In the genomic region with DNA sequence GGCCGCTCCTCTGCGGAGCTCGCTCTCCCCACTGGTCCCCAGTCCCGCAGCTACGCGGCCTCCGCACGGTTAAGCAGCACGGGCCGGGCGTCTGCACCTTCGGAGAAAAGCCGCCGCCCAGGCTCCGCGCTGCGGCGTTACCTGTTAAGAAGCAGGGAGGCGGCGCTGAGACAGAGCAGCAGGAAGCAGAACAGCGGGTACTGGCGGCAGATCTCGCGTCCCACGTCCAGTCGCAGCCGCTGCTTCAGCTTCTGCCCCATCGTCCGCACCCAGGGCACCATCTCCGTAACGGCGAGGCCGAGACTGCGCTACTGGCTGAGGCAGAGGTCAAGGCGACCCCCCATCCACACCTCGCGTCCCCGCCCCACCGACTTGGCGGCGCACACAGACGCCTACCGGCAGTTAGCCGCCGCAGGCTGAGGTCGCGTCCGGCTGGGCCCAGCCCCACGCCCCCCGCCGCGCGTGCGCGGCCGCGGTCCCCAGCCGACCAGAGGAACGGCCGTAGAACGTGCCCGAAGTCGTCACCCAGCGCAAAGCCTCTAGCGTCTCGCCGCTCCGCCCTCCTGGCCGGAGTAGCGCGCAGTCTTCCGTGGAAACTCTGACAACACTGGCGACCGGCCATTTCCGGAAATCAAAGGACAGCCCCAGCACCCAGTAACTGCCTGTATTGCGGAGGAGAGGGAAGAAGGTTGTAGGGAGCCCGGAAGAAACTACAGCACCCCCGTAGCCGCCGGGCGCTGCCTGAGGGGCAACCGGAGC, we compare ENCODE assay signal across 1 cellular context.
A peak's percentile ranks its signal among the peaks of the same experiment; 100 is the strongest.
TF ChIP-seq lines count a peak whose summit lies in the region.

A gene with protein sequence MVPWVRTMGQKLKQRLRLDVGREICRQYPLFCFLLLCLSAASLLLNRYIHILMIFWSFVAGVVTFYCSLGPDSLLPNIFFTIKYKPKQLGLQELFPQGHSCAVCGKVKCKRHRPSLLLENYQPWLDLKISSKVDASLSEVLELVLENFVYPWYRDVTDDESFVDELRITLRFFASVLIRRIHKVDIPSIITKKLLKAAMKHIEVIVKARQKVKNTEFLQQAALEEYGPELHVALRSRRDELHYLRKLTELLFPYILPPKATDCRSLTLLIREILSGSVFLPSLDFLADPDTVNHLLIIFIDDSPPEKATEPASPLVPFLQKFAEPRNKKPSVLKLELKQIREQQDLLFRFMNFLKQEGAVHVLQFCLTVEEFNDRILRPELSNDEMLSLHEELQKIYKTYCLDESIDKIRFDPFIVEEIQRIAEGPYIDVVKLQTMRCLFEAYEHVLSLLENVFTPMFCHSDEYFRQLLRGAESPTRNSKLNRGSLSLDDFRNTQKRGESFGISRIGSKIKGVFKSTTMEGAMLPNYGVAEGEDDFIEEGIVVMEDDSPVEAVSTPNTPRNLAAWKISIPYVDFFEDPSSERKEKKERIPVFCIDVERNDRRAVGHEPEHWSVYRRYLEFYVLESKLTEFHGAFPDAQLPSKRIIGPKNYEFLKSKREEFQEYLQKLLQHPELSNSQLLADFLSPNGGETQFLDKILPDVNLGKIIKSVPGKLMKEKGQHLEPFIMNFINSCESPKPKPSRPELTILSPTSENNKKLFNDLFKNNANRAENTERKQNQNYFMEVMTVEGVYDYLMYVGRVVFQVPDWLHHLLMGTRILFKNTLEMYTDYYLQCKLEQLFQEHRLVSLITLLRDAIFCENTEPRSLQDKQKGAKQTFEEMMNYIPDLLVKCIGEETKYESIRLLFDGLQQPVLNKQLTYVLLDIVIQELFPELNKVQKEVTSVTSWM (minus strand): TSS at position 421 of the 759 bp plus-strand sequence. CDS start 140 bp downstream, at position 281.

TF ChIP-seq in WTC11, 78 proteins besides CTCF, POLR2A, EP300 and RAD21 (continued from another document and continues in another):
- TF ChIP-seq, protein P1, sequence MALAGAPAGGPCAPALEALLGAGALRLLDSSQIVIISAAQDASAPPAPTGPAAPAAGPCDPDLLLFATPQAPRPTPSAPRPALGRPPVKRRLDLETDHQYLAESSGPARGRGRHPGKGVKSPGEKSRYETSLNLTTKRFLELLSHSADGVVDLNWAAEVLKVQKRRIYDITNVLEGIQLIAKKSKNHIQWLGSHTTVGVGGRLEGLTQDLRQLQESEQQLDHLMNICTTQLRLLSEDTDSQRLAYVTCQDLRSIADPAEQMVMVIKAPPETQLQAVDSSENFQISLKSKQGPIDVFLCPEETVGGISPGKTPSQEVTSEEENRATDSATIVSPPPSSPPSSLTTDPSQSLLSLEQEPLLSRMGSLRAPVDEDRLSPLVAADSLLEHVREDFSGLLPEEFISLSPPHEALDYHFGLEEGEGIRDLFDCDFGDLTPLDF (CRISPR knock-in tag; IDR thresholded peaks at IDR 0.05), result peak; percentile 18; the same call in 1 of the 2 replicates
- TF ChIP-seq OVOL2 (CRISPR knock-in tag; IDR thresholded peaks at IDR 0.05; ENCODE audit: borderline replicate concordance), result no peak
- no peak for TF ChIP-seq ZNF121 (CRISPR knock-in tag; IDR thresholded peaks at IDR 0.05)
- TF ChIP-seq ZNF671 (CRISPR knock-in tag; IDR thresholded peaks at IDR 0.05), result no peak
- TF ChIP-seq ZNF219 (CRISPR knock-in tag; IDR thresholded peaks at IDR 0.05; ENCODE audit: borderline replicate concordance), result no peak
- no peak for TF ChIP-seq TEAD4 (CRISPR knock-in tag; IDR thresholded peaks at IDR 0.05)
- TF ChIP-seq NR2C2 (CRISPR knock-in tag; IDR thresholded peaks at IDR 0.05), result 0 out of 2 replicates have a peak, but pooled peaks have one; percentile 19
- TF ChIP-seq RELA (CRISPR knock-in tag; IDR thresholded peaks at IDR 0.05; ENCODE audit: borderline replicate concordance), result no peak
- no peak for TF ChIP-seq JAZF1 (CRISPR knock-in tag; IDR thresholded peaks at IDR 0.05)
- no peak for TF ChIP-seq ZNF317 (CRISPR knock-in tag; IDR thresholded peaks at IDR 0.05; ENCODE audit: borderline replicate concordance, low read depth)
- TF ChIP-seq, protein P2, sequence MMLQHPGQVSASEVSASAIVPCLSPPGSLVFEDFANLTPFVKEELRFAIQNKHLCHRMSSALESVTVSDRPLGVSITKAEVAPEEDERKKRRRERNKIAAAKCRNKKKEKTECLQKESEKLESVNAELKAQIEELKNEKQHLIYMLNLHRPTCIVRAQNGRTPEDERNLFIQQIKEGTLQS (CRISPR knock-in tag; conservative IDR thresholded peaks at IDR 0.05), result no peak
- peak; percentile 84; the same call in 1 of the 2 replicates for TF ChIP-seq NFE2L1 (CRISPR knock-in tag; IDR thresholded peaks at IDR 0.05)
- TF ChIP-seq, protein P3, sequence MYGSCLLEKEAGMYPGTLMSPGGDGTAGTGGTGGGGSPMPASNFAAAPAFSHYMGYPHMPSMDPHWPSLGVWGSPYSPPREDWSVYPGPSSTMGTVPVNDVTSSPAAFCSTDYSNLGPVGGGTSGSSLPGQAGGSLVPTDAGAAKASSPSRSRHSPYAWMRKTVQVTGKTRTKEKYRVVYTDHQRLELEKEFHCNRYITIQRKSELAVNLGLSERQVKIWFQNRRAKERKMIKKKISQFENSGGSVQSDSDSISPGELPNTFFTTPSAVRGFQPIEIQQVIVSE (CRISPR knock-in tag; IDR thresholded peaks at IDR 0.05; ENCODE audit: borderline replicate concordance), result no peak
- no peak; the same call in 1 of the 2 replicates for TF ChIP-seq ELF4 (CRISPR knock-in tag; IDR thresholded peaks at IDR 0.05; ENCODE audit: low read depth)
- TF ChIP-seq, protein P4, sequence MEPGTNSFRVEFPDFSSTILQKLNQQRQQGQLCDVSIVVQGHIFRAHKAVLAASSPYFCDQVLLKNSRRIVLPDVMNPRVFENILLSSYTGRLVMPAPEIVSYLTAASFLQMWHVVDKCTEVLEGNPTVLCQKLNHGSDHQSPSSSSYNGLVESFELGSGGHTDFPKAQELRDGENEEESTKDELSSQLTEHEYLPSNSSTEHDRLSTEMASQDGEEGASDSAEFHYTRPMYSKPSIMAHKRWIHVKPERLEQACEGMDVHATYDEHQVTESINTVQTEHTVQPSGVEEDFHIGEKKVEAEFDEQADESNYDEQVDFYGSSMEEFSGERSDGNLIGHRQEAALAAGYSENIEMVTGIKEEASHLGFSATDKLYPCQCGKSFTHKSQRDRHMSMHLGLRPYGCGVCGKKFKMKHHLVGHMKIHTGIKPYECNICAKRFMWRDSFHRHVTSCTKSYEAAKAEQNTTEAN (CRISPR knock-in tag; IDR thresholded peaks at IDR 0.05), result peak; percentile 86; the same call in 1 of the 2 replicates
- TF ChIP-seq, protein P5, sequence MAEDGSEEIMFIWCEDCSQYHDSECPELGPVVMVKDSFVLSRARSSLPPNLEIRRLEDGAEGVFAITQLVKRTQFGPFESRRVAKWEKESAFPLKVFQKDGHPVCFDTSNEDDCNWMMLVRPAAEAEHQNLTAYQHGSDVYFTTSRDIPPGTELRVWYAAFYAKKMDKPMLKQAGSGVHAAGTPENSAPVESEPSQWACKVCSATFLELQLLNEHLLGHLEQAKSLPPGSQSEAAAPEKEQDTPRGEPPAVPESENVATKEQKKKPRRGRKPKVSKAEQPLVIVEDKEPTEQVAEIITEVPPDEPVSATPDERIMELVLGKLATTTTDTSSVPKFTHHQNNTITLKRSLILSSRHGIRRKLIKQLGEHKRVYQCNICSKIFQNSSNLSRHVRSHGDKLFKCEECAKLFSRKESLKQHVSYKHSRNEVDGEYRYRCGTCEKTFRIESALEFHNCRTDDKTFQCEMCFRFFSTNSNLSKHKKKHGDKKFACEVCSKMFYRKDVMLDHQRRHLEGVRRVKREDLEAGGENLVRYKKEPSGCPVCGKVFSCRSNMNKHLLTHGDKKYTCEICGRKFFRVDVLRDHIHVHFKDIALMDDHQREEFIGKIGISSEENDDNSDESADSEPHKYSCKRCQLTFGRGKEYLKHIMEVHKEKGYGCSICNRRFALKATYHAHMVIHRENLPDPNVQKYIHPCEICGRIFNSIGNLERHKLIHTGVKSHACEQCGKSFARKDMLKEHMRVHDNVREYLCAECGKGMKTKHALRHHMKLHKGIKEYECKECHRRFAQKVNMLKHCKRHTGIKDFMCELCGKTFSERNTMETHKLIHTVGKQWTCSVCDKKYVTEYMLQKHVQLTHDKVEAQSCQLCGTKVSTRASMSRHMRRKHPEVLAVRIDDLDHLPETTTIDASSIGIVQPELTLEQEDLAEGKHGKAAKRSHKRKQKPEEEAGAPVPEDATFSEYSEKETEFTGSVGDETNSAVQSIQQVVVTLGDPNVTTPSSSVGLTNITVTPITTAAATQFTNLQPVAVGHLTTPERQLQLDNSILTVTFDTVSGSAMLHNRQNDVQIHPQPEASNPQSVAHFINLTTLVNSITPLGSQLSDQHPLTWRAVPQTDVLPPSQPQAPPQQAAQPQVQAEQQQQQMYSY (CRISPR knock-in tag; IDR thresholded peaks at IDR 0.05), result no peak
- TF ChIP-seq ZNF263 (CRISPR knock-in tag; IDR thresholded peaks at IDR 0.05; ENCODE audit: low read depth), result peak; percentile 95
- peak; percentile 74; the same call in 1 of the 2 replicates for TF ChIP-seq FOXK1 (CRISPR knock-in tag; IDR thresholded peaks at IDR 0.05)
- 0 out of 2 replicates have a peak, but pooled peaks have one; percentile 11 for TF ChIP-seq NR3C1 (CRISPR knock-in tag; conservative IDR thresholded peaks at IDR 0.05; ENCODE audit: low read depth)
- TF ChIP-seq PRRX2 (CRISPR knock-in tag; IDR thresholded peaks at IDR 0.05), result 0 out of 2 replicates have a peak, but pooled peaks have one; percentile 8
- peak; percentile 46; the same call in 1 of the 2 replicates for TF ChIP-seq SP1 (CRISPR knock-in tag; conservative IDR thresholded peaks at IDR 0.05)
- TF ChIP-seq SOX15 (CRISPR knock-in tag; IDR thresholded peaks at IDR 0.05), result no peak
- TF ChIP-seq, protein P6, sequence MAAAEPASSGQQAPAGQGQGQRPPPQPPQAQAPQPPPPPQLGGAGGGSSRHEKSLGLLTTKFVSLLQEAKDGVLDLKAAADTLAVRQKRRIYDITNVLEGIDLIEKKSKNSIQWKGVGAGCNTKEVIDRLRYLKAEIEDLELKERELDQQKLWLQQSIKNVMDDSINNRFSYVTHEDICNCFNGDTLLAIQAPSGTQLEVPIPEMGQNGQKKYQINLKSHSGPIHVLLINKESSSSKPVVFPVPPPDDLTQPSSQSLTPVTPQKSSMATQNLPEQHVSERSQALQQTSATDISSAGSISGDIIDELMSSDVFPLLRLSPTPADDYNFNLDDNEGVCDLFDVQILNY (CRISPR knock-in tag; IDR thresholded peaks at IDR 0.05), result 0 out of 2 replicates have a peak, but pooled peaks have one; percentile 23
- TF ChIP-seq ZBTB21 (CRISPR knock-in tag; IDR thresholded peaks at IDR 0.05; ENCODE audit: borderline replicate concordance), result no peak; the same call in 1 of the 2 replicates
- TF ChIP-seq, protein P7, sequence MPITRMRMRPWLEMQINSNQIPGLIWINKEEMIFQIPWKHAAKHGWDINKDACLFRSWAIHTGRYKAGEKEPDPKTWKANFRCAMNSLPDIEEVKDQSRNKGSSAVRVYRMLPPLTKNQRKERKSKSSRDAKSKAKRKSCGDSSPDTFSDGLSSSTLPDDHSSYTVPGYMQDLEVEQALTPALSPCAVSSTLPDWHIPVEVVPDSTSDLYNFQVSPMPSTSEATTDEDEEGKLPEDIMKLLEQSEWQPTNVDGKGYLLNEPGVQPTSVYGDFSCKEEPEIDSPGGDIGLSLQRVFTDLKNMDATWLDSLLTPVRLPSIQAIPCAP (CRISPR knock-in tag; IDR thresholded peaks at IDR 0.05), result 0 out of 2 replicates have a peak, but pooled peaks have one; percentile 32
- TF ChIP-seq, protein P8, sequence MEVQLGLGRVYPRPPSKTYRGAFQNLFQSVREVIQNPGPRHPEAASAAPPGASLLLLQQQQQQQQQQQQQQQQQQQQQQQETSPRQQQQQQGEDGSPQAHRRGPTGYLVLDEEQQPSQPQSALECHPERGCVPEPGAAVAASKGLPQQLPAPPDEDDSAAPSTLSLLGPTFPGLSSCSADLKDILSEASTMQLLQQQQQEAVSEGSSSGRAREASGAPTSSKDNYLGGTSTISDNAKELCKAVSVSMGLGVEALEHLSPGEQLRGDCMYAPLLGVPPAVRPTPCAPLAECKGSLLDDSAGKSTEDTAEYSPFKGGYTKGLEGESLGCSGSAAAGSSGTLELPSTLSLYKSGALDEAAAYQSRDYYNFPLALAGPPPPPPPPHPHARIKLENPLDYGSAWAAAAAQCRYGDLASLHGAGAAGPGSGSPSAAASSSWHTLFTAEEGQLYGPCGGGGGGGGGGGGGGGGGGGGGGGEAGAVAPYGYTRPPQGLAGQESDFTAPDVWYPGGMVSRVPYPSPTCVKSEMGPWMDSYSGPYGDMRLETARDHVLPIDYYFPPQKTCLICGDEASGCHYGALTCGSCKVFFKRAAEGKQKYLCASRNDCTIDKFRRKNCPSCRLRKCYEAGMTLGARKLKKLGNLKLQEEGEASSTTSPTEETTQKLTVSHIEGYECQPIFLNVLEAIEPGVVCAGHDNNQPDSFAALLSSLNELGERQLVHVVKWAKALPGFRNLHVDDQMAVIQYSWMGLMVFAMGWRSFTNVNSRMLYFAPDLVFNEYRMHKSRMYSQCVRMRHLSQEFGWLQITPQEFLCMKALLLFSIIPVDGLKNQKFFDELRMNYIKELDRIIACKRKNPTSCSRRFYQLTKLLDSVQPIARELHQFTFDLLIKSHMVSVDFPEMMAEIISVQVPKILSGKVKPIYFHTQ (CRISPR knock-in tag; IDR thresholded peaks at IDR 0.05), result no peak
- TF ChIP-seq, protein P9, sequence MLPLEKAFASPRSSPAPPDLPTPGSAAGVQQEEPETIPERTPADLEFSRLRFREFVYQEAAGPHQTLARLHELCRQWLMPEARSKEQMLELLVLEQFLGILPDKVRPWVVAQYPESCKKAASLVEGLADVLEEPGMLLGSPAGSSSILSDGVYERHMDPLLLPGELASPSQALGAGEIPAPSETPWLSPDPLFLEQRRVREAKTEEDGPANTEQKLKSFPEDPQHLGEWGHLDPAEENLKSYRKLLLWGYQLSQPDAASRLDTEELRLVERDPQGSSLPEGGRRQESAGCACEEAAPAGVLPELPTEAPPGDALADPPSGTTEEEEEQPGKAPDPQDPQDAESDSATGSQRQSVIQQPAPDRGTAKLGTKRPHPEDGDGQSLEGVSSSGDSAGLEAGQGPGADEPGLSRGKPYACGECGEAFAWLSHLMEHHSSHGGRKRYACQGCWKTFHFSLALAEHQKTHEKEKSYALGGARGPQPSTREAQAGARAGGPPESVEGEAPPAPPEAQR (CRISPR knock-in tag; IDR thresholded peaks at IDR 0.05), result no peak
- TF ChIP-seq, protein P10, sequence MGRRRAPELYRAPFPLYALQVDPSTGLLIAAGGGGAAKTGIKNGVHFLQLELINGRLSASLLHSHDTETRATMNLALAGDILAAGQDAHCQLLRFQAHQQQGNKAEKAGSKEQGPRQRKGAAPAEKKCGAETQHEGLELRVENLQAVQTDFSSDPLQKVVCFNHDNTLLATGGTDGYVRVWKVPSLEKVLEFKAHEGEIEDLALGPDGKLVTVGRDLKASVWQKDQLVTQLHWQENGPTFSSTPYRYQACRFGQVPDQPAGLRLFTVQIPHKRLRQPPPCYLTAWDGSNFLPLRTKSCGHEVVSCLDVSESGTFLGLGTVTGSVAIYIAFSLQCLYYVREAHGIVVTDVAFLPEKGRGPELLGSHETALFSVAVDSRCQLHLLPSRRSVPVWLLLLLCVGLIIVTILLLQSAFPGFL (CRISPR knock-in tag; IDR thresholded peaks at IDR 0.05; ENCODE audit: borderline replicate concordance), result no peak
- TF ChIP-seq, protein P11, sequence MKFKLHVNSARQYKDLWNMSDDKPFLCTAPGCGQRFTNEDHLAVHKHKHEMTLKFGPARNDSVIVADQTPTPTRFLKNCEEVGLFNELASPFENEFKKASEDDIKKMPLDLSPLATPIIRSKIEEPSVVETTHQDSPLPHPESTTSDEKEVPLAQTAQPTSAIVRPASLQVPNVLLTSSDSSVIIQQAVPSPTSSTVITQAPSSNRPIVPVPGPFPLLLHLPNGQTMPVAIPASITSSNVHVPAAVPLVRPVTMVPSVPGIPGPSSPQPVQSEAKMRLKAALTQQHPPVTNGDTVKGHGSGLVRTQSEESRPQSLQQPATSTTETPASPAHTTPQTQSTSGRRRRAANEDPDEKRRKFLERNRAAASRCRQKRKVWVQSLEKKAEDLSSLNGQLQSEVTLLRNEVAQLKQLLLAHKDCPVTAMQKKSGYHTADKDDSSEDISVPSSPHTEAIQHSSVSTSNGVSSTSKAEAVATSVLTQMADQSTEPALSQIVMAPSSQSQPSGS (CRISPR knock-in tag; IDR thresholded peaks at IDR 0.05; ENCODE audit: borderline replicate concordance, low read depth), result no peak
- TF ChIP-seq GABPB1 (CRISPR knock-in tag; IDR thresholded peaks at IDR 0.05), result peak; percentile 63
- no peak; the same call in 1 of the 2 replicates for TF ChIP-seq JUN (CRISPR knock-in tag; IDR thresholded peaks at IDR 0.05)
- TF ChIP-seq SMAD3 (CRISPR knock-in tag; IDR thresholded peaks at IDR 0.05; ENCODE audit: borderline replicate concordance), result peak; percentile 86
